ENCODE assay signal across 11 cellular contexts in genomic region chr3:116667324-116667723, GRCh38. TPM values are rescaled to one million over a fixed set of nuclear protein-coding genes. Genes with fewer than 3 reads are reported as not detected.
"Had no signal": no experiment of that assay in that cellular context is flagged by ENCODE, and none has a peak within 500 bp of the region (broad histone marks: within the 10 kb centered on the region; RNA-seq: fewer than 3 reads in every experiment).

No MANE protein-coding gene starts in this region.

- H3K27ac ChIP-seq: GM23248, HL-60 had no signal

- ATAC-seq: HCT116, HepG2 had no signal

- H3K9me3 Mint-ChIP-seq: IgD-negative memory B cell had no signal

- H3K9me3 ChIP-seq: HAP-1 had no signal

- H3K27me3 Mint-ChIP-seq: IgD-negative memory B cell had no signal

- H3K4me3 ChIP-seq: GM23248, HAP-1 had no signal

- H3K4me1 ChIP-seq: HAP-1 had no signal

- H3K36me3 Mint-ChIP-seq: IgD-negative memory B cell had no signal

- FAIRE-seq: HepG2 had no signal

- H3K36me3 ChIP-seq: HAP-1 had no signal

- DNase-seq: GM23248, GOT3, H7, HFFc6 had no signal

- H3K9ac ChIP-seq: GM23248 had no signal

- H3K4me1 Mint-ChIP-seq: IgD-negative memory B cell had no signal

- H3K4me3 Mint-ChIP-seq: HFFc6, IgD-negative memory B cell had no signal

- H2AFZ ChIP-seq: GM23248 had no signal

- H3K27ac Mint-ChIP-seq: HFFc6, IgD-negative memory B cell had no signal

RNA-seq across cellular contexts. Expression of gene TUSC7, which starts 42.3 kb away (rescaled TPM):
- total RNA-seq: GM23248, H4, H7, HepG2, HFFc6, HT1080 had no signal
- polyA plus RNA-seq: HepG2, IgD-negative memory B cell had no signal
